In genomic region chr18:34661464-34662087, GRCh38 we compare ENCODE assay signal across 8 cellular contexts. TPM values are rescaled to one million over a fixed set of nuclear protein-coding genes. Genes with fewer than 3 reads are reported as not detected.
A peak's percentile ranks its signal among the peaks of the same experiment; 100 is the strongest.
DNase-seq lines count a peak whose midpoint lies in the region; ATAC-seq and TF ChIP-seq lines count a peak whose summit lies in the region.

No MANE protein-coding gene starts in this region.

- TF ChIP-seq CTCF in lung (IDR thresholded peaks at IDR 0.05; ENCODE audit: control extremely low read depth, extremely low read depth) = peak; percentile 16

- H3K27ac ChIP-seq in lung (ENCODE audit: low read depth in 1 of 2, low read length in 1 of 2) = peak overlapping the region in 1 of 2 donors; percentile 29

- ATAC-seq in GM19397 (IDR thresholded peaks at IDR 0.05; ENCODE audit: unreplicated experiment) = peak; percentile 81
- peak; percentile 73 for ATAC-seq in HG03469 (IDR thresholded peaks at IDR 0.05; ENCODE audit: unreplicated experiment)
- peak; percentile 69 for ATAC-seq in lung (ENCODE audit: insufficient read depth, low FRiP score)
- no peak for ATAC-seq in GM21423 (IDR thresholded peaks at IDR 0.05; ENCODE audit: unreplicated experiment)

- no peaks in the 10 kb centered on the region for H3K36me3 ChIP-seq in lung (ENCODE audit: control insufficient read depth in 2 of 2, insufficient read depth in 2 of 2, low read length in 2 of 2)

- H3K27me3 ChIP-seq in lung (ENCODE audit: control insufficient read depth, insufficient read depth) = no peaks in the 10 kb centered on the region

- H3K4me1 ChIP-seq in lung (ENCODE audit: control insufficient read depth in 2 of 2, insufficient read depth in 2 of 2, low read length in 2 of 2) = peaks cover 0 to 17% of the 10 kb centered on the region in 2 donors

- H3K4me3 ChIP-seq in lung = no peak overlapping the region

- DNase-seq in DMS53 treated with DMSO at 0.1 percent for 48 hours (lab: John Stamatoyannopoulos, UW; ENCODE audit: unreplicated experiment) = peak; percentile 61
- peak; percentile 35 to 61 for DNase-seq in NOMO-1 (lab: John Stamatoyannopoulos, UW; ENCODE audit: unreplicated experiment in 2 of 2)
- peak; percentile 35 for DNase-seq in dedifferentiated amniotic fluid mesenchymal stem cell (ENCODE audit: extremely low spot score)
- DNase-seq in lung (ENCODE audit: low spot score) = no peak
- DNase-seq in NCI-H226 = no peak

- 49 to 52% methylated on average over 4 of the region's 4 CpGs for WGBS in lung, 2 donors

- no peaks in the 10 kb centered on the region for H3K9me3 ChIP-seq in lung (ENCODE audit: control insufficient read depth in 2 of 2, insufficient read depth in 1 of 2, low read length in 1 of 2)

RNA-seq across cellular contexts. Expression of gene DTNA, which starts 48.5 kb away (rescaled TPM):
- total RNA-seq in lung = 10 to 100 TPM; 19.6 to 23.8 TPM
- polyA plus RNA-seq in lung = 1 to 10 TPM; 5.0 to 6.2 TPM

Comparison
In these comparisons a context has a peak if more than half of its experiments do, and no peak if none do; other contexts are left out.
1. DNase-seq: peak in DMS53 treated with DMSO at 0.1 percent for 48 hours (single experiment), NOMO-1 (2 of 2) and dedifferentiated amniotic fluid mesenchymal stem cell (single experiment); none in lung (single experiment) and NCI-H226 (single experiment).